25 cellular contexts compared by ENCODE assay signal in the genomic region with DNA sequence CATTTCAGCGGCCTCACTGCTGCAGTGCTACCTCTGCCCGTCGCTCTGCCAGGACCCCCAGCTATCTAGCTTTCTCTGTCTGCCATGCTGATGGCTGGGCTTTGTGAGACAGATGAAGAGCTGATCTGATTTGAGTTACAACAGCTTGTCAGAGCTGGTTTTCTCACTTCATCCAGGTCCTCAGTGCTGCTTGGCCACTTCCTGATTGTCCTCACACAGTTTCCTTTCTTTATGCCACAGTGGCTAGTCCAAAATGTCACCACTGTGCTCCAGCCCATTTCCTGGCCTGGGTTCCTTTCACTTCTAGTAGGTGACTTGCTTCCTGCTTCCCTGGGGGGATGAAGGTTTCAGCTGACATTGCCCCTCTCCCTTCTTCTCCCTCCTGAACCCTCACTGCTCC. TPM values are rescaled to one million over a fixed set of nuclear protein-coding genes. Genes with fewer than 3 reads are reported as not detected.
"Had no signal": no experiment of that assay in that cellular context is flagged by ENCODE, and none has a peak within 500 bp of the region (broad histone marks: within the 10 kb centered on the region; RNA-seq: fewer than 3 reads in every experiment).

No MANE protein-coding gene starts in this region.

- H3K4me3 ChIP-seq: dorsolateral prefrontal cortex, lower lobe of right lung, pancreas, psoas muscle, stomach had no signal

- ATAC-seq: activated T-cell treated with anti-CD3 and anti-CD28 coated beads, Interleukin-2, amount 50 U/mL, for 72 hours; effector memory CD8-positive, alpha-beta T cell; esophagus mucosa; left lobe of liver; lower lobe of right lung; naive thymus-derived CD4-positive, alpha-beta T cell; pancreas; psoas muscle; right cardiac atrium had no signal

- H3K4me1 ChIP-seq: lower lobe of right lung, pancreas, psoas muscle, stomach had no signal

- H3K9me3 ChIP-seq: lower lobe of right lung, pancreas, psoas muscle, stomach had no signal

- H3K27ac ChIP-seq: dorsolateral prefrontal cortex, lower lobe of right lung, pancreas, psoas muscle, stomach had no signal

- H3K4me3 Mint-ChIP-seq: activated CD4-positive, alpha-beta memory T cell treated with anti-CD3 and anti-CD28 coated beads, Interleukin-2, amount 10 ng/mL, durations not matched to agents 7 days and 5 days; activated CD4-positive, alpha-beta T cell treated with anti-CD3 and anti-CD28 coated beads, Interleukin-2, amount 10 ng/mL, durations not matched to agents 24 days and 14 days; activated naive CD4-positive, alpha-beta T cell treated with anti-CD3 and anti-CD28 coated beads, Interleukin-2, amount 10 ng/mL, durations not matched to agents 7 days and 5 days; activated T-cell treated with anti-CD3 and anti-CD28 coated beads, Interleukin-2, amount 50 U/mL, for 72 hours; effector memory CD8-positive, alpha-beta T cell; naive thymus-derived CD4-positive, alpha-beta T cell; T-helper 1 cell treated with Interleukin-12 subunit alpha and Interleukin-12 subunit beta and Interleukin-4 antibody, amounts not matched to agents 30 μg/mL and 1 μg/mL, for 36 hours; type B pancreatic cell had no signal

- DNase-seq: activated CD4-positive, alpha-beta memory T cell treated with anti-CD3 and anti-CD28 coated beads, Interleukin-2, amount 10 ng/mL, durations not matched to agents 7 days and 5 days; activated CD4-positive, alpha-beta T cell treated with anti-CD3 and anti-CD28 coated beads, Interleukin-2, amount 10 ng/mL, durations not matched to agents 24 days and 14 days; activated effector memory CD4-positive, alpha-beta T cell treated with anti-CD3 and anti-CD28 coated beads, Interleukin-2, amount 50 U/mL, for 16 hours; activated naive CD4-positive, alpha-beta T cell treated with anti-CD3 and anti-CD28 coated beads, Interleukin-2, amount 10 ng/mL, durations not matched to agents 7 days and 5 days; activated T-cell treated with anti-CD3 and anti-CD28 coated beads, Interleukin-2, amount 50 U/mL, for 72 hours; anterior cingulate cortex; brain microvascular endothelial cell; central memory CD4-positive, alpha-beta T cell; dorsolateral prefrontal cortex; effector memory CD8-positive, alpha-beta T cell; foreskin melanocyte; lower lobe of right lung; naive thymus-derived CD4-positive, alpha-beta T cell; pancreas; psoas muscle; right cardiac atrium; stimulated activated CD4-positive, alpha-beta T cell treated with anti-CD3 and anti-CD28 coated beads, Interleukin-4, amount 100 ng/mL, for 4 hours; stomach; T1000 had no signal

- H3K36me3 Mint-ChIP-seq: activated naive CD4-positive, alpha-beta T cell treated with anti-CD3 and anti-CD28 coated beads, Interleukin-2, amount 10 ng/mL, durations not matched to agents 7 days and 5 days; naive thymus-derived CD4-positive, alpha-beta T cell; type B pancreatic cell had no signal

- FAIRE-seq: colon, endothelial cell of umbilical vein, pancreas had no signal

- H3K27me3 ChIP-seq: brain microvascular endothelial cell, pancreas had no signal

- H3K9me3 Mint-ChIP-seq: activated CD4-positive, alpha-beta memory T cell treated with anti-CD3 and anti-CD28 coated beads, Interleukin-2, amount 10 ng/mL, durations not matched to agents 7 days and 5 days; activated CD4-positive, alpha-beta T cell treated with anti-CD3 and anti-CD28 coated beads, Interleukin-2, amount 10 ng/mL, durations not matched to agents 24 days and 14 days; activated naive CD4-positive, alpha-beta T cell treated with anti-CD3 and anti-CD28 coated beads, Interleukin-2, amount 10 ng/mL, durations not matched to agents 7 days and 5 days; activated T-cell treated with anti-CD3 and anti-CD28 coated beads, Interleukin-2, amount 50 U/mL, for 72 hours; effector memory CD8-positive, alpha-beta T cell; naive thymus-derived CD4-positive, alpha-beta T cell; T-helper 1 cell treated with Interleukin-12 subunit alpha and Interleukin-12 subunit beta and Interleukin-4 antibody, amounts not matched to agents 30 μg/mL and 1 μg/mL, for 36 hours; type B pancreatic cell had no signal

- H3K36me3 ChIP-seq: brain microvascular endothelial cell, lower lobe of right lung, pancreas, stomach had no signal

- H3K27ac Mint-ChIP-seq: activated CD4-positive, alpha-beta memory T cell treated with anti-CD3 and anti-CD28 coated beads, Interleukin-2, amount 10 ng/mL, durations not matched to agents 7 days and 5 days; activated CD4-positive, alpha-beta T cell treated with anti-CD3 and anti-CD28 coated beads, Interleukin-2, amount 10 ng/mL, durations not matched to agents 24 days and 14 days; activated naive CD4-positive, alpha-beta T cell treated with anti-CD3 and anti-CD28 coated beads, Interleukin-2, amount 10 ng/mL, durations not matched to agents 7 days and 5 days; activated T-cell treated with anti-CD3 and anti-CD28 coated beads, Interleukin-2, amount 50 U/mL, for 72 hours; effector memory CD8-positive, alpha-beta T cell; T-helper 1 cell treated with Interleukin-12 subunit alpha and Interleukin-12 subunit beta and Interleukin-4 antibody, amounts not matched to agents 30 μg/mL and 1 μg/mL, for 36 hours; type B pancreatic cell had no signal

RNA-seq across cellular contexts. Expression of gene FNDC1, which starts 35.4 kb away (rescaled TPM):
- total RNA-seq: activated CD4-positive, alpha-beta memory T cell treated with anti-CD3 and anti-CD28 coated beads, Interleukin-2, amount 10 ng/mL, durations not matched to agents 7 days and 5 days; activated CD4-positive, alpha-beta T cell treated with anti-CD3 and anti-CD28 coated beads, Interleukin-2, amount 10 ng/mL, durations not matched to agents 24 days and 14 days; naive thymus-derived CD4-positive, alpha-beta T cell had no signal
- polyA plus RNA-seq: endothelial cell of umbilical vein; naive thymus-derived CD4-positive, alpha-beta T cell had no signal
